8 cellular contexts compared by ENCODE assay signal in genomic region chr17:49763735-49764558, GRCh38. TPM values are rescaled to one million over a fixed set of nuclear protein-coding genes. Genes with fewer than 3 reads are reported as not detected.
DNase-seq lines count a peak whose midpoint lies in the region; ATAC-seq, FAIRE-seq and TF ChIP-seq lines count a peak whose summit lies in the region.

TSS of gene FAM117A (minus strand) at chr17:49764131. CDS start at chr17:49764087, 44 bp downstream.

- H3K9me3 Mint-ChIP-seq in T-helper 1 cell treated with Interleukin-12 subunit alpha and Interleukin-12 subunit beta and Interleukin-4 antibody, amounts not matched to agents 30 μg/mL and 1 μg/mL, for 36 hours, result no peaks in the 10 kb centered on the region

- TF ChIP-seq CTCF in prostate gland (IDR thresholded peaks at IDR 0.05), result peak in 1 of 4 experiments; percentile 5

- H3K27me3 ChIP-seq in prostate gland (replicated peaks; ENCODE audit: insufficient read depth), result no peaks in the 10 kb centered on the region

- peaks cover 6% of the 10 kb centered on the region for H3K36me3 Mint-ChIP-seq in T-helper 1 cell treated with Interleukin-12 subunit alpha and Interleukin-12 subunit beta and Interleukin-4 antibody, amounts not matched to agents 30 μg/mL and 1 μg/mL, for 36 hours (ENCODE audit: low read depth)

- H3K4me1 ChIP-seq in prostate gland (replicated peaks), result no peaks in the 10 kb centered on the region

- FAIRE-seq in urothelium cell line (lab: Jason Lieb, UNC), result peak; percentile 32

- peaks cover 51% of the 10 kb centered on the region for H3K4me1 Mint-ChIP-seq in T-helper 1 cell treated with Interleukin-12 subunit alpha and Interleukin-12 subunit beta and Interleukin-4 antibody, amounts not matched to agents 30 μg/mL and 1 μg/mL, for 36 hours (ENCODE audit: low read depth)

- under 1% methylated on average over 40 of the region's 53 CpGs for WGBS in prostate gland

- peak within 1 kb of the TSS; percentile 90 for H3K27ac Mint-ChIP-seq in T-helper 1 cell treated with Interleukin-12 subunit alpha and Interleukin-12 subunit beta and Interleukin-4 antibody, amounts not matched to agents 30 μg/mL and 1 μg/mL, for 36 hours

- H3K4me3 ChIP-seq in prostate gland, result peak within 1 kb of the TSS; percentile 90 to 94

- peak within 1 kb of the TSS; percentile 67 to 80 for H3K27ac ChIP-seq in prostate gland

- H3K27me3 Mint-ChIP-seq in T-helper 1 cell treated with Interleukin-12 subunit alpha and Interleukin-12 subunit beta and Interleukin-4 antibody, amounts not matched to agents 30 μg/mL and 1 μg/mL, for 36 hours (ENCODE audit: low read depth), result peaks cover 34% of the 10 kb centered on the region

- peak; percentile 98 for DNase-seq in NCI-H1694 treated with DMSO at 0.1 percent for 48 hours (lab: John Stamatoyannopoulos, UW)
- DNase-seq in amniotic stem cell (lab: John Stamatoyannopoulos, UW), result peak; percentile 94
- DNase-seq in left ventricle myocardium superior, result peak; percentile 94
- DNase-seq in prostate gland (ENCODE audit: low spot score), result peak; percentile 99
- peak; percentile 99 for DNase-seq in urothelium cell line (ENCODE audit: low spot score)

- H3K4me3 Mint-ChIP-seq in T-helper 1 cell treated with Interleukin-12 subunit alpha and Interleukin-12 subunit beta and Interleukin-4 antibody, amounts not matched to agents 30 μg/mL and 1 μg/mL, for 36 hours, result peak within 1 kb of the TSS; percentile 95

- intact Hi-C loops in left ventricle myocardium superior (cut with micrococcal nuclease), result no loop called here
- intact Hi-C loops in prostate gland (cut with DNase I), result no loop called here

- ATAC-seq in GM18498 (IDR thresholded peaks at IDR 0.05; ENCODE audit: unreplicated experiment) (peak; percentile 94), HG02885 (IDR thresholded peaks at IDR 0.05; ENCODE audit: poor library complexity, unreplicated experiment) (peak; percentile 91), left ventricle myocardium superior (peak; percentile 98)

- no peaks in the 10 kb centered on the region for H3K36me3 ChIP-seq in prostate gland

- no peaks in the 10 kb centered on the region for H3K9me3 ChIP-seq in prostate gland

- peak; percentile 64 for TF ChIP-seq POLR2A in prostate gland (IDR thresholded peaks at IDR 0.05)

RNA-seq across cellular contexts. Expression of gene FAM117A, which starts in this region (rescaled TPM):
- total RNA-seq in left ventricle myocardium superior, result 11.2 TPM
- total RNA-seq in prostate gland, result 10 to 100 TPM; 30.9 to 46.4 TPM

Comparison
In these comparisons a context has a peak if more than half of its experiments do, and no peak if none do; other contexts are left out.
1. Peak in every context shown above with its lines: DNase-seq, ATAC-seq, H3K4me3 ChIP-seq and H3K27ac ChIP-seq.